In the genomic region with DNA sequence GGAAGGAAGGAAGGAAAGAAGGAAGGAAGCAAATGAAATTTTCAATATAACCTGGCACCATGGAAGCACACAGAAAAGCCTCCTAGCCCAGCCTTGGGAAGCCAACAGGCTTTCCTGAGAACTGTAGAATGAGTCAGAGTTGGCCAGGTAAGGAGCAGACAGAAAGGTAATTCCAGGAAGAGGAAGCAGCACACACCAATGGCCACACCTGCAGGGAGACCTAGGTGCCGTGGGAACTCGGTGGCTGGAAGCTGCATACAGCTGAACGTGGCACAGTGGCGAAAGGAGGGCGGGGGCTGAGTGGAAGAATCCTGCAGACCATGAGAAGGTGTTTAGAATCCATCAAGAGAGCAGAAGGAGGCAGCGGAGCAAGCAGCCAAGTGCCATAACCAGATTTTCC, we compare ENCODE assay signal across 17 cellular contexts.
"Had no signal": no experiment of that assay in that cellular context is flagged by ENCODE, and none has a peak within 500 bp of the region (broad histone marks: within the 10 kb centered on the region; RNA-seq: fewer than 3 reads in every experiment).

No MANE protein-coding gene starts in this region.

- H3K9me3 ChIP-seq: gastroesophageal sphincter, left lung had no signal

- H3K27me3 ChIP-seq: gastroesophageal sphincter, left lung had no signal

- DNase-seq: activated CD4-positive, alpha-beta T cell treated with anti-CD3 and anti-CD28 coated beads, Interleukin-2, amount 50 U/mL, for 1 hour; activated T-cell treated with anti-CD3 and anti-CD28 coated beads for 4 hours; amniotic stem cell; central memory CD4-positive, alpha-beta T cell; cortex of kidney; effector CD8-positive, alpha-beta T cell; left lung; nucleus accumbens; retina; stimulated activated CD4-positive, alpha-beta T cell treated with anti-CD3 and anti-CD28 coated beads, Interleukin-15, amount 100 ng/mL, for 24 hours; stimulated activated CD4-positive, alpha-beta T cell treated with anti-CD3 and anti-CD28 coated beads, Interleukin-4, amount 100 ng/mL, for 1 hour; stimulated activated naive CD4-positive, alpha-beta T cell had no signal

- H3K27ac ChIP-seq: gastroesophageal sphincter had no signal

- H3K27ac Mint-ChIP-seq: activated naive CD8-positive, alpha-beta T cell; memory B cell; natural killer cell treated with Interleukin-12 subunit alpha and Interleukin-12 subunit beta and Interleukin-15 and Interleukin-18, amount 100 ng/mL, for 72 hours had no signal

- H3K4me1 ChIP-seq: gastroesophageal sphincter had no signal

- H3K36me3 ChIP-seq: gastroesophageal sphincter, left lung had no signal

- H3K36me3 Mint-ChIP-seq: activated naive CD8-positive, alpha-beta T cell; memory B cell; natural killer cell treated with Interleukin-12 subunit alpha and Interleukin-12 subunit beta and Interleukin-15 and Interleukin-18, amount 100 ng/mL, for 72 hours had no signal

- H3K9me3 Mint-ChIP-seq: memory B cell; natural killer cell treated with Interleukin-12 subunit alpha and Interleukin-12 subunit beta and Interleukin-15 and Interleukin-18, amount 100 ng/mL, for 72 hours had no signal

- H3K4me3 Mint-ChIP-seq: activated naive CD8-positive, alpha-beta T cell; memory B cell; natural killer cell treated with Interleukin-12 subunit alpha and Interleukin-12 subunit beta and Interleukin-15 and Interleukin-18, amount 100 ng/mL, for 72 hours; type B pancreatic cell had no signal

- H3K27me3 Mint-ChIP-seq: activated naive CD8-positive, alpha-beta T cell; memory B cell; natural killer cell treated with Interleukin-12 subunit alpha and Interleukin-12 subunit beta and Interleukin-15 and Interleukin-18, amount 100 ng/mL, for 72 hours; type B pancreatic cell had no signal

- ATAC-seq: gastroesophageal sphincter; left lung; natural killer cell treated with Interleukin-12 subunit alpha and Interleukin-12 subunit beta and Interleukin-15 and Interleukin-18, amount 100 ng/mL, for 72 hours had no signal

- H3K4me3 ChIP-seq: gastroesophageal sphincter, left lung had no signal
